In the genomic region with DNA sequence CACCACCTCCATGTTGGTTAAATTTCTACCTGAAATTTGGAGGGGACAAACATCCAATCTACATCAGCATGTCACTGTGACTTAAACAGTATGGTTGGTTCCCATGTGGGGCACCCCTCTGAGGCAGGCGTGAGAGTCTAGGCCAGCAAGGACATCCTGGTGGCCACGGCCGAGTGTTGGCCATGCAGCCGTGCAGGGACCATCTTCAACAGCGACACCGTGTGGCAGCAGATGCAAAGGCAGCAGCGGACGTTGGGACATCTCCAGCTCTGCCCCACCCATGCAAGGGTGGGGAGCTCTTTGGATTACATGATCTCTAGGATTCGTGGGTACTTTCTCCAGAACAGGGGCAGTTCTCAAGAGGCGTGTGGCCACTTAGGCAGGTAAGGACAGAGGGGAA, we compare ENCODE assay signal across 15 cellular contexts. TPM values are rescaled to one million over a fixed set of nuclear protein-coding genes. Genes with fewer than 3 reads are reported as not detected.
DNase-seq lines count a peak whose midpoint lies in the region; ATAC-seq, FAIRE-seq and TF ChIP-seq lines count a peak whose summit lies in the region.
"Had no signal": no experiment of that assay in that cellular context is flagged by ENCODE, and none has a peak within 500 bp of the region (broad histone marks: within the 10 kb centered on the region; RNA-seq: fewer than 3 reads in every experiment).

No MANE protein-coding gene starts in this region.

- no peaks in the 10 kb centered on the region for H3F3A ChIP-seq in Loucy (ENCODE audit: low read depth)

- H3K4me2 ChIP-seq in Loucy (ENCODE audit: low read depth, low read length, poor library complexity, severe bottlenecking): no peak overlapping the region

- H3K9me3 Mint-ChIP-seq in activated naive CD4-positive, alpha-beta T cell treated with anti-CD3 and anti-CD28 coated beads for 36 hours: peaks cover 10% of the 10 kb centered on the region
- H3K9me3 Mint-ChIP-seq in progenitor cell of endocrine pancreas (ENCODE audit: low read depth): peaks cover 7% of the 10 kb centered on the region
- peaks cover 7% of the 10 kb centered on the region for H3K9me3 Mint-ChIP-seq in activated T-helper 17 cell treated with anti-CD3 and anti-CD28 coated beads, Interleukin-2, amount 50 U/mL, for 72 hours

- H3K9me3 ChIP-seq in Loucy (ENCODE audit: insufficient read depth, low read depth, low read length): no peaks in the 10 kb centered on the region
- H3K9me3 ChIP-seq in vagina: no peaks in the 10 kb centered on the region

- H3K4me3 ChIP-seq in Loucy (ENCODE audit: low read length, poor library complexity, severe bottlenecking) (no peak overlapping the region), choroid plexus epithelial cell (ENCODE audit: low read depth, low read length) (no peak overlapping the region), vagina (no peak overlapping the region)
- H3K4me3 ChIP-seq: esophagus squamous epithelium, upper lobe of left lung had no signal

- H2AFZ ChIP-seq in Loucy (ENCODE audit: low read length): no peak overlapping the region

- no peak for ATAC-seq in activated T-helper 17 cell treated with anti-CD3 and anti-CD28 coated beads, Interleukin-2, amount 50 U/mL, for 72 hours (replicated peaks)
- ATAC-seq: left ventricle myocardium superior had no signal

- peaks cover 9% of the 10 kb centered on the region for H3K4me1 Mint-ChIP-seq in activated naive CD4-positive, alpha-beta T cell treated with anti-CD3 and anti-CD28 coated beads for 36 hours (ENCODE audit: low read depth)
- peaks cover 2% of the 10 kb centered on the region for H3K4me1 Mint-ChIP-seq in progenitor cell of endocrine pancreas (ENCODE audit: low read depth)
- H3K4me1 Mint-ChIP-seq in activated T-helper 17 cell treated with anti-CD3 and anti-CD28 coated beads, Interleukin-2, amount 50 U/mL, for 72 hours: no peaks in the 10 kb centered on the region

- intact Hi-C loops in activated naive CD4-positive, alpha-beta T cell treated with anti-CD3 and anti-CD28 coated beads for 36 hours (cut with micrococcal nuclease): no loop called here
- intact Hi-C loops in vagina (cut with DNase I): no loop called here

- no peaks in the 10 kb centered on the region for H3K27me3 Mint-ChIP-seq in activated naive CD4-positive, alpha-beta T cell treated with anti-CD3 and anti-CD28 coated beads for 36 hours (ENCODE audit: low read depth)
- peaks cover 55% of the 10 kb centered on the region for H3K27me3 Mint-ChIP-seq in progenitor cell of endocrine pancreas
- no peaks in the 10 kb centered on the region for H3K27me3 Mint-ChIP-seq in activated T-helper 17 cell treated with anti-CD3 and anti-CD28 coated beads, Interleukin-2, amount 50 U/mL, for 72 hours
- H3K27me3 Mint-ChIP-seq: activated CD4-positive, alpha-beta T cell treated with anti-CD3 and anti-CD28 coated beads, Interleukin-2, amount 10 ng/mL, durations not matched to agents 7 days and 5 days; B cell had no signal

- peaks cover 9% of the 10 kb centered on the region for H3K4me1 ChIP-seq in Loucy (ENCODE audit: insufficient read depth, low read length, poor library complexity, severe bottlenecking)
- H3K4me1 ChIP-seq in vagina: peaks cover 21% of the 10 kb centered on the region

- no peak for TF ChIP-seq POLR2A in vagina (IDR thresholded peaks at IDR 0.05)

- CTCF ChIA-PET in activated naive CD4-positive, alpha-beta T cell treated with anti-CD3 and anti-CD28 coated beads for 36 hours (lab: Charles Lee): interaction anchor here (0.6 kb wide), 1 partner anchor 10 kb away, joined by 4 read pairs; no protein-coding TSS in a partner anchor

- no peak overlapping the region for H3K9ac ChIP-seq in Loucy (ENCODE audit: low read depth, low read length, poor library complexity, severe bottlenecking)

- H3K79me2 ChIP-seq in Loucy (ENCODE audit: insufficient read depth, low read length): no peaks in the 10 kb centered on the region

- TF ChIP-seq CTCF in Loucy (conservative IDR thresholded peaks at IDR 0.05; ENCODE audit: low read length) (peak; percentile 46), choroid plexus epithelial cell (conservative IDR thresholded peaks at IDR 0.05; ENCODE audit: low read depth, low read length) (peak; percentile 53), progenitor cell of endocrine pancreas (IDR thresholded peaks at IDR 0.05; ENCODE audit: unreplicated experiment) (peak; percentile 17), vagina (IDR thresholded peaks at IDR 0.05) (no peak)

- H3K36me3 ChIP-seq in Loucy (ENCODE audit: insufficient read depth, low read length) (no peaks in the 10 kb centered on the region), vagina (no peaks in the 10 kb centered on the region)
- H3K36me3 ChIP-seq: esophagus squamous epithelium, upper lobe of left lung had no signal

- H3K36me3 Mint-ChIP-seq in activated naive CD4-positive, alpha-beta T cell treated with anti-CD3 and anti-CD28 coated beads for 36 hours (ENCODE audit: low read depth): peaks cover 4% of the 10 kb centered on the region
- no peaks in the 10 kb centered on the region for H3K36me3 Mint-ChIP-seq in progenitor cell of endocrine pancreas (ENCODE audit: insufficient read depth)
- no peaks in the 10 kb centered on the region for H3K36me3 Mint-ChIP-seq in activated T-helper 17 cell treated with anti-CD3 and anti-CD28 coated beads, Interleukin-2, amount 50 U/mL, for 72 hours (ENCODE audit: low read depth)

- H3K4me3 Mint-ChIP-seq in activated naive CD4-positive, alpha-beta T cell treated with anti-CD3 and anti-CD28 coated beads for 36 hours: no peak overlapping the region
- no peak overlapping the region for H3K4me3 Mint-ChIP-seq in progenitor cell of endocrine pancreas (ENCODE audit: low read depth)
- H3K4me3 Mint-ChIP-seq in activated T-helper 17 cell treated with anti-CD3 and anti-CD28 coated beads, Interleukin-2, amount 50 U/mL, for 72 hours: no peak overlapping the region
- H3K4me3 Mint-ChIP-seq: activated CD4-positive, alpha-beta T cell treated with anti-CD3 and anti-CD28 coated beads, Interleukin-2, amount 10 ng/mL, durations not matched to agents 7 days and 5 days; B cell had no signal

- no peaks in the 10 kb centered on the region for H4K20me1 ChIP-seq in Loucy (ENCODE audit: insufficient read depth, low read length, poor library complexity, severe bottlenecking)

- H3K27ac ChIP-seq in vagina: no peak overlapping the region
- H3K27ac ChIP-seq: esophagus squamous epithelium, upper lobe of left lung had no signal

- no peak for FAIRE-seq in frontal cortex (lab: Jason Lieb, UNC)

- no peaks in the 10 kb centered on the region for H3K9me2 ChIP-seq in Loucy (replicated peaks; ENCODE audit: low read depth, low read length)

- DNase-seq in activated naive CD4-positive, alpha-beta T cell treated with anti-CD3 and anti-CD28 coated beads for 36 hours: peak; percentile 36
- DNase-seq in activated naive CD4-positive, alpha-beta T cell treated with anti-CD3 and anti-CD28 coated beads, Interleukin-2, amount 50 U/mL, for 16 hours: no peak
- peak; percentile 14 for DNase-seq in choroid plexus epithelial cell (ENCODE audit: low read depth)
- no peak for DNase-seq in progenitor cell of endocrine pancreas (ENCODE audit: low spot score, unreplicated experiment)
- no peak for DNase-seq in vagina (ENCODE audit: extremely low spot score in 2 of 2)
- no peak for DNase-seq in frontal cortex (ENCODE audit: low spot score in 2 of 2)
- DNase-seq: activated CD4-positive, alpha-beta T cell treated with anti-CD3 and anti-CD28 coated beads, Interleukin-2, amount 10 ng/mL, durations not matched to agents 7 days and 5 days; amniotic stem cell; esophagus squamous epithelium; left ventricle myocardium superior; SHP77 had no signal

- H3K27me3 ChIP-seq in Loucy (ENCODE audit: insufficient read depth, low read length, poor library complexity, severe bottlenecking): no peaks in the 10 kb centered on the region
- H3K27me3 ChIP-seq in vagina: no peaks in the 10 kb centered on the region
- H3K27me3 ChIP-seq: upper lobe of left lung had no signal

- no peak overlapping the region for H3K27ac Mint-ChIP-seq in activated naive CD4-positive, alpha-beta T cell treated with anti-CD3 and anti-CD28 coated beads for 36 hours
- H3K27ac Mint-ChIP-seq in progenitor cell of endocrine pancreas: no peak overlapping the region
- no peak overlapping the region for H3K27ac Mint-ChIP-seq in activated T-helper 17 cell treated with anti-CD3 and anti-CD28 coated beads, Interleukin-2, amount 50 U/mL, for 72 hours
- H3K27ac Mint-ChIP-seq: activated CD4-positive, alpha-beta T cell treated with anti-CD3 and anti-CD28 coated beads, Interleukin-2, amount 10 ng/mL, durations not matched to agents 7 days and 5 days; B cell had no signal

RNA-seq across cellular contexts. Expression of a gene that starts 49.8 kb away (rescaled TPM):
- 10 to 100 TPM; 27.1 to 27.4 TPM for total RNA-seq in activated naive CD4-positive, alpha-beta T cell treated with anti-CD3 and anti-CD28 coated beads for 36 hours
- 27.0 and 27.3 TPM in 2 replicates for total RNA-seq in progenitor cell of endocrine pancreas
- total RNA-seq in vagina: 13.0 TPM
- total RNA-seq in frontal cortex: 9.0 TPM
- total RNA-seq in activated T-helper 17 cell treated with anti-CD3 and anti-CD28 coated beads, Interleukin-2, amount 50 U/mL, for 72 hours: 10 to 100 TPM; 17.0 to 39.9 TPM

RNA-seq across cellular contexts. Expression of a gene that starts 49.9 kb away (rescaled TPM):
- total RNA-seq in activated naive CD4-positive, alpha-beta T cell treated with anti-CD3 and anti-CD28 coated beads for 36 hours: 10 to 100 TPM; 18.8 to 20.0 TPM
- total RNA-seq in progenitor cell of endocrine pancreas (28.1 and 29.4 TPM in 2 replicates), vagina (11.3 TPM), frontal cortex (11.0 TPM)
- 10 to 100 TPM; 20.7 to 44.5 TPM for total RNA-seq in activated T-helper 17 cell treated with anti-CD3 and anti-CD28 coated beads, Interleukin-2, amount 50 U/mL, for 72 hours

Comparison
In these comparisons a context has a peak if more than half of its experiments do, and no peak if none do; other contexts are left out.
1. DNase-seq: peak in activated naive CD4-positive, alpha-beta T cell treated with anti-CD3 and anti-CD28 coated beads for 36 hours (single experiment) and choroid plexus epithelial cell (single experiment); none in activated naive CD4-positive, alpha-beta T cell treated with anti-CD3 and anti-CD28 coated beads, Interleukin-2, amount 50 U/mL, for 16 hours (single experiment), progenitor cell of endocrine pancreas (single experiment), vagina (0 of 2) and frontal cortex (0 of 2).
2. CTCF ChIP-seq: peak in Loucy (single experiment), choroid plexus epithelial cell (single experiment) and progenitor cell of endocrine pancreas (single experiment); none in vagina (0 of 3).